In the genomic region with DNA sequence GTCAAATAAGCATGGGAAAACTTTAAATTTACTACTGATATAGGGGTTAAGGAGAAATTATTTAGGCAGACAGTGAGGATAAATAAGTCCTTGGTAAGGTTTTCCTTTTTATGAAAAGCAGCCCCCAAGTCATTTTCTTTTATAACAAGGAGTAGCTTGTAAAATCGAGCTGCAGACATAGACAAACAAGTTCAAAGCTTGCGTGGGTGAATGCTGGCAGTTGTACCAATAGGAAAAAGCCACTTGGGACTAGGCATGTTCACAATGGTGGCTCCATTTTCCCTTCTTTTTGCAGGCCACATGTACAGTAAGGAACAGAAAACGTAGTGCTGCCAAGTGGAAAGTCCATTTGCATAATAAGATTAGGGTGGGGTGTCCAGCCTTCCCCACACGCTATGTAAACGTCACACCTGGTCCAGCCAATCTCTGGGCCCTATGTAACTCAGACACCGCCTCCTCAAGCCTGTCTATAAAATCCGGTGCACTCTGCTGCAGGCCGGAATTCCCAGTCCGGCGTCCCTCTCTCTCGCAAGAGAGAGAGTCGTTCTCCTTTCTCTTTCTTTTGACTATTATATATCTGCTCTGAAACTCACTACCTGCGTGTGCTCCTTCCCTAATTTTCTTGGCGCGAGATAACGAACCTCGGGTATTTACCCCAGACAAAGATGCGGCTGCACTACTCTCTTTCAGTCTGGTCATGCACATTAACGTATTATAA, we compare ENCODE assay signal across 18 cellular contexts.
"Had no signal": no experiment of that assay in that cellular context is flagged by ENCODE, and none has a peak within 500 bp of the region (broad histone marks: within the 10 kb centered on the region; RNA-seq: fewer than 3 reads in every experiment).

No MANE protein-coding gene starts in this region.

- H3K27ac Mint-ChIP-seq: activated B cell treated with CpG ODN at 0.5 μM for 24 hours; activated CD4-positive, alpha-beta T cell treated with anti-CD3 and anti-CD28 coated beads, Interleukin-2, amount 10 ng/mL, durations not matched to agents 24 days and 14 days; activated CD8-positive, alpha-beta T cell treated with anti-CD3 and anti-CD28 coated beads for 36 hours; activated naive CD8-positive, alpha-beta T cell treated with anti-CD3 and anti-CD28 coated beads for 36 hours; activated T-helper 17 cell treated with anti-CD3 and anti-CD28 coated beads, Interleukin-2, amount 50 U/mL, for 72 hours; stimulated activated naive CD8-positive, alpha-beta T cell treated with anti-CD3 and anti-CD28 coated beads, Interleukin-15, Interleukin-2, amounts not matched to agents 100 ng/mL and 50 ng/mL, for 24 hours; type B pancreatic cell had no signal

- H3K4me3 ChIP-seq: gastroesophageal sphincter, heart left ventricle, left ventricle myocardium inferior, psoas muscle, suprapubic skin had no signal

- DNase-seq: activated B cell treated with CpG ODN at 0.5 μM for 24 hours; activated CD4-positive, alpha-beta T cell treated with anti-CD3 and anti-CD28 coated beads, Interleukin-2, amount 10 ng/mL, durations not matched to agents 24 days and 14 days; activated CD8-positive, alpha-beta T cell treated with anti-CD3 and anti-CD28 coated beads for 36 hours; activated naive CD4-positive, alpha-beta T cell; activated naive CD8-positive, alpha-beta T cell treated with anti-CD3 and anti-CD28 coated beads for 36 hours; activated T-cell treated with anti-CD3 and anti-CD28 coated beads, Interleukin-2, amount 50 U/mL, for 1 hour; amniotic stem cell; central memory CD4-positive, alpha-beta T cell; heart left ventricle; left ventricle myocardium inferior; psoas muscle; right cardiac atrium had no signal

- H3K9me3 ChIP-seq: gastroesophageal sphincter, heart left ventricle, left ventricle myocardium inferior, psoas muscle, suprapubic skin had no signal

- H3K36me3 Mint-ChIP-seq: activated naive CD8-positive, alpha-beta T cell treated with anti-CD3 and anti-CD28 coated beads for 36 hours; brain; type B pancreatic cell had no signal

- H3K36me3 ChIP-seq: gastroesophageal sphincter, heart left ventricle, left ventricle myocardium inferior, suprapubic skin had no signal

- H3K4me1 ChIP-seq: gastroesophageal sphincter, heart left ventricle, left ventricle myocardium inferior, psoas muscle, suprapubic skin had no signal

- H3K4me1 Mint-ChIP-seq: activated B cell treated with CpG ODN at 0.5 μM for 24 hours; activated CD4-positive, alpha-beta T cell treated with anti-CD3 and anti-CD28 coated beads, Interleukin-2, amount 10 ng/mL, durations not matched to agents 24 days and 14 days; activated T-helper 17 cell treated with anti-CD3 and anti-CD28 coated beads, Interleukin-2, amount 50 U/mL, for 72 hours; brain had no signal

- H3K9me3 Mint-ChIP-seq: activated B cell treated with CpG ODN at 0.5 μM for 24 hours; activated CD4-positive, alpha-beta T cell treated with anti-CD3 and anti-CD28 coated beads, Interleukin-2, amount 10 ng/mL, durations not matched to agents 24 days and 14 days; activated CD8-positive, alpha-beta T cell treated with anti-CD3 and anti-CD28 coated beads for 36 hours; activated naive CD8-positive, alpha-beta T cell treated with anti-CD3 and anti-CD28 coated beads for 36 hours; activated T-helper 17 cell treated with anti-CD3 and anti-CD28 coated beads, Interleukin-2, amount 50 U/mL, for 72 hours; brain; stimulated activated naive CD8-positive, alpha-beta T cell treated with anti-CD3 and anti-CD28 coated beads, Interleukin-15, Interleukin-2, amounts not matched to agents 100 ng/mL and 50 ng/mL, for 24 hours; type B pancreatic cell had no signal

- H3K27me3 Mint-ChIP-seq: activated CD4-positive, alpha-beta T cell treated with anti-CD3 and anti-CD28 coated beads, Interleukin-2, amount 10 ng/mL, durations not matched to agents 24 days and 14 days; activated CD8-positive, alpha-beta T cell treated with anti-CD3 and anti-CD28 coated beads for 36 hours; activated naive CD8-positive, alpha-beta T cell treated with anti-CD3 and anti-CD28 coated beads for 36 hours; stimulated activated naive CD8-positive, alpha-beta T cell treated with anti-CD3 and anti-CD28 coated beads, Interleukin-15, Interleukin-2, amounts not matched to agents 100 ng/mL and 50 ng/mL, for 24 hours; type B pancreatic cell had no signal

- H3K27ac ChIP-seq: gastroesophageal sphincter, heart left ventricle, left ventricle myocardium inferior, psoas muscle, suprapubic skin had no signal

- H3K27me3 ChIP-seq: gastroesophageal sphincter, heart left ventricle, suprapubic skin had no signal

- H3K4me3 Mint-ChIP-seq: activated B cell treated with CpG ODN at 0.5 μM for 24 hours; activated CD4-positive, alpha-beta T cell treated with anti-CD3 and anti-CD28 coated beads, Interleukin-2, amount 10 ng/mL, durations not matched to agents 24 days and 14 days; activated CD8-positive, alpha-beta T cell treated with anti-CD3 and anti-CD28 coated beads for 36 hours; activated naive CD8-positive, alpha-beta T cell treated with anti-CD3 and anti-CD28 coated beads for 36 hours; activated T-helper 17 cell treated with anti-CD3 and anti-CD28 coated beads, Interleukin-2, amount 50 U/mL, for 72 hours; stimulated activated naive CD8-positive, alpha-beta T cell treated with anti-CD3 and anti-CD28 coated beads, Interleukin-15, Interleukin-2, amounts not matched to agents 100 ng/mL and 50 ng/mL, for 24 hours; type B pancreatic cell had no signal
